ENCODE assay signal across 8 cellular contexts in the genomic region with DNA sequence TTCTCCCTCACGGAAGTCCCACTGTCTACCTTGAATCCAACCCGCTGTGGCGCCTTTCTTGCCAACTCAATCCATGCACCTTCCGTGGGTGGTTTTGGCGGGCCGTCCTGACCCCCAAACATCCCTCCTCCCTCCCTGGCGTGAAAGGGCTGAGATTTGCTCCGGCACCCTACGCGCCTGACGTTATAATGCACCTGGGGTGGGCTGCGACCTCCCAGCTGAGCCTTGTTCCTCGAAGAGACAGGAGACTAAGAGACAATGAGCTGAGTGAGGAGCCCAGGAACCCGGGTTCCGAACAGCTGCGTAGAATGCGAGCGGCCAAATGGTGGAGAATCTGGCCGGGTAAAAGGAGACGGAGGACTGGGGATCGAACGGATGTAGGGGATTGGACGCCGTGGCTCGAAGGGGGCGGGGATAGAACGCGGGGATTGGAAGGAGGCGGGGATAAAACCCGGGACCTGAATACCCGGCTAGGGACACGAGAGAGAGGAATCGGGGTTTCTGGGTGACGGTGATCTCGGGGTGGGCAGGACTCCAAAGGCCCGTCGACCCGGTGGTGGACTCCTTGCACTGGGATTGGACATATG. TPM values are rescaled to one million over a fixed set of nuclear protein-coding genes. Genes with fewer than 3 reads are reported as not detected.
DNase-seq lines count a peak whose midpoint lies in the region; ATAC-seq and TF ChIP-seq lines count a peak whose summit lies in the region.

CPT1C (plus strand) TSS at position 461 of the 587 bp plus-strand sequence. CDS start 1,137 bp downstream, outside the sequence.

- H3K9me3 Mint-ChIP-seq in activated naive CD4-positive, alpha-beta T cell treated with anti-CD3 and anti-CD28 coated beads for 36 hours = no peaks in the 10 kb centered on the region
- no peaks in the 10 kb centered on the region for H3K9me3 Mint-ChIP-seq in naive thymus-derived CD8-positive, alpha-beta T cell

- H3K36me3 Mint-ChIP-seq in activated naive CD4-positive, alpha-beta T cell treated with anti-CD3 and anti-CD28 coated beads for 36 hours (ENCODE audit: low read depth) = peaks cover 11% of the 10 kb centered on the region
- H3K36me3 Mint-ChIP-seq in naive thymus-derived CD8-positive, alpha-beta T cell = peaks cover 0 to 10% (median 3%) of the 10 kb centered on the region in 3 donors

- peak within 1 kb of the TSS; percentile 70 for H3K4me3 Mint-ChIP-seq in activated naive CD4-positive, alpha-beta T cell treated with anti-CD3 and anti-CD28 coated beads for 36 hours
- H3K4me3 Mint-ChIP-seq in naive thymus-derived CD8-positive, alpha-beta T cell = peak within 1 kb of the TSS; percentile 85 to 99 (median 92)

- TF ChIP-seq CTCF in GM10248 (IDR thresholded peaks at IDR 0.05; ENCODE audit: control extremely low read depth, extremely low read depth, low read depth, missing control alignments) (no peak), foreskin fibroblast (IDR thresholded peaks at IDR 0.05; ENCODE audit: low read depth, low read length) (no peak)

- intact Hi-C loops in activated naive CD4-positive, alpha-beta T cell treated with anti-CD3 and anti-CD28 coated beads for 36 hours (cut with micrococcal nuclease) = no loop called here

- peak within 1 kb of the TSS; percentile 55 to 72 for H3K4me3 ChIP-seq in foreskin fibroblast (ENCODE audit: low read depth in 1 of 2, low read length in 2 of 2)

- ATAC-seq in naive thymus-derived CD8-positive, alpha-beta T cell = peak; percentile 73 to 75
- ATAC-seq in GM18870 (IDR thresholded peaks at IDR 0.05; ENCODE audit: unreplicated experiment) = no peak

- DNase-seq in GM10248 (ENCODE audit: extremely low spot score) = peak; percentile 64
- DNase-seq in NCI-H526 (lab: John Stamatoyannopoulos, UW) = peak; percentile 79 to 93
- DNase-seq in activated naive CD4-positive, alpha-beta T cell treated with anti-CD3 and anti-CD28 coated beads for 36 hours = peak; percentile 70
- DNase-seq in foreskin fibroblast = peak; percentile 77 to 93
- peak in 6 of 10 donors; percentile 35 to 62 (median 50) for DNase-seq in naive thymus-derived CD8-positive, alpha-beta T cell
- peak in 48 of 49 donors; percentile 24 to 94 (median 66) for DNase-seq in substantia nigra (lab: John Stamatoyannopoulos, UW)
- DNase-seq in NK-92 treated with Interleukin-12 subunit alpha and Interleukin-12 subunit beta, amount 100 ng/mL, for 24 hours (lab: John Stamatoyannopoulos, UW) = no peak

- H3K4me1 Mint-ChIP-seq in activated naive CD4-positive, alpha-beta T cell treated with anti-CD3 and anti-CD28 coated beads for 36 hours (ENCODE audit: low read depth) = peaks cover 27% of the 10 kb centered on the region
- peaks cover 16 to 33% (median 23%) of the 10 kb centered on the region in 4 donors for H3K4me1 Mint-ChIP-seq in naive thymus-derived CD8-positive, alpha-beta T cell

- H3K27me3 Mint-ChIP-seq in activated naive CD4-positive, alpha-beta T cell treated with anti-CD3 and anti-CD28 coated beads for 36 hours (ENCODE audit: low read depth) = peaks cover 13% of the 10 kb centered on the region
- peaks cover 0 to 22% (median 11%) of the 10 kb centered on the region in 5 donors for H3K27me3 Mint-ChIP-seq in naive thymus-derived CD8-positive, alpha-beta T cell

- H3K27ac Mint-ChIP-seq in activated naive CD4-positive, alpha-beta T cell treated with anti-CD3 and anti-CD28 coated beads for 36 hours = no peak within 1 kb of the TSS
- H3K27ac Mint-ChIP-seq in naive thymus-derived CD8-positive, alpha-beta T cell = peak within 1 kb of the TSS; percentile 1 to 93 (median 74)

- POLR2A ChIA-PET in GM10248 (lab: Yijun Ruan, JAX) = no interaction called here
- POLR2A ChIA-PET in naive thymus-derived CD8-positive, alpha-beta T cell (lab: Charles Lee) = interaction anchor here (0.5 to 0.6 kb wide), 2 partner anchors 8 to 12 kb away, joined by 3 to 7 read pairs; no protein-coding TSS in a partner anchor

- H3K27ac ChIP-seq in substantia nigra (ENCODE audit: low read depth, low read length, poor library complexity, severe bottlenecking) = peak within 1 kb of the TSS; percentile 84

- CTCF ChIA-PET in GM10248 (lab: Yijun Ruan, JAX) = interaction anchor here (0.7 to 1.2 kb wide), 2 partner anchors 10 to 13 kb away, joined by 3 read pairs; no protein-coding TSS in a partner anchor
- CTCF ChIA-PET in activated naive CD4-positive, alpha-beta T cell treated with anti-CD3 and anti-CD28 coated beads for 36 hours (lab: Charles Lee) = interaction anchor here (0.6 to 1.0 kb wide), 3 partner anchors 20 to 128 kb away, joined by 3 to 4 read pairs (median 4); partner anchors contain the start of gene AP2A1

RNA-seq across cellular contexts. Expression of gene CPT1C, which starts in this region (rescaled TPM):
- total RNA-seq in activated naive CD4-positive, alpha-beta T cell treated with anti-CD3 and anti-CD28 coated beads for 36 hours = under 1 TPM; 0.32 to 0.48 TPM
- total RNA-seq in naive thymus-derived CD8-positive, alpha-beta T cell = 1 to 10 TPM; 2.3 to 2.7 TPM
- polyA plus RNA-seq in naive thymus-derived CD8-positive, alpha-beta T cell = under 1 TPM; 0.19 to 0.54 (median 0.40) TPM

Comparison
In these comparisons a context has a peak if more than half of its experiments do, and no peak if none do; other contexts are left out.
1. Peak in DNase-seq in activated naive CD4-positive, alpha-beta T cell treated with anti-CD3 and anti-CD28 coated beads for 36 hours; RNA of the gene not detected or under 1 TPM.